Comparison of ENCODE assay signal across 1 cellular context in the genomic region with DNA sequence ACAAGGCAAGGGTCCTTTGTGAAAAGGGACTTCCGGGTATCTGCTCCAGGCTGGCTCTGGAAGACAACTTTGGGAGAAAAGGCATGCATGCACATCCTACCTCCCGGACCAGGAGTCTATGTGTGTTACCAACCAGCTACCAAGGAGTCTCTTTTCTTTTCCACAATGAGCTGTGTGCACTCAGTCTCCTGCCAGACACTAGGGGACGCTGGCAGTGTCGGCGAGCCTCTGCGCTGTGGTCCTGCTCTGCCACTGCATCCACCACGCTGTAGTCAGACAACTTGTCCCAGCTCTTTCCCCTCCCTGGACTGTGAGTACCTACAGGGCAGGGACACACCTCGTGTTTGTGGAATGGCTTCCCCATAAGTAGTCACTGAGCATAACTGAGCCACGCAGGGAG.
TF ChIP-seq lines count a peak whose summit lies in the region.

No MANE protein-coding gene starts in this region.

TF ChIP-seq in H1, 55 proteins besides CTCF, POLR2A, EP300 and RAD21:
- TF ChIP-seq NRF1 (IDR thresholded peaks at IDR 0.05; ENCODE audit: low read depth, low read length): no peak
- TF ChIP-seq HDAC6 (IDR thresholded peaks at IDR 0.05; ENCODE audit: low read depth, low read length): no peak
- 0 out of 2 replicates have a peak, but pooled peaks have one; percentile 49 for TF ChIP-seq MAX (IDR thresholded peaks at IDR 0.05)
- TF ChIP-seq SAP30 (IDR thresholded peaks at IDR 0.05; ENCODE audit: insufficient read depth, insufficient replicate concordance, low read length): no peak
- TF ChIP-seq BCL11A (IDR thresholded peaks at IDR 0.05; ENCODE audit: low read depth in 2 of 2, low read length in 2 of 2): no peak
- TF ChIP-seq, protein P1, sequence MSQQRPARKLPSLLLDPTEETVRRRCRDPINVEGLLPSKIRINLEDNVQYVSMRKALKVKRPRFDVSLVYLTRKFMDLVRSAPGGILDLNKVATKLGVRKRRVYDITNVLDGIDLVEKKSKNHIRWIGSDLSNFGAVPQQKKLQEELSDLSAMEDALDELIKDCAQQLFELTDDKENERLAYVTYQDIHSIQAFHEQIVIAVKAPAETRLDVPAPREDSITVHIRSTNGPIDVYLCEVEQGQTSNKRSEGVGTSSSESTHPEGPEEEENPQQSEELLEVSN (IDR thresholded peaks at IDR 0.05): no peak
- TF ChIP-seq CBX5 (IDR thresholded peaks at IDR 0.05; ENCODE audit: low read depth, low read length): no peak
- TF ChIP-seq POU5F1 (IDR thresholded peaks at IDR 0.05; ENCODE audit: low read depth, low read length): no peak
- TF ChIP-seq TAF1 (IDR thresholded peaks at IDR 0.05; ENCODE audit: low read depth, low read length): 0 out of 2 replicates have a peak, but pooled peaks have one; percentile 26
- TF ChIP-seq RXRA (IDR thresholded peaks at IDR 0.05; ENCODE audit: insufficient read depth, low read depth, low read length): no peak
- no peak for TF ChIP-seq CTBP2 (IDR thresholded peaks at IDR 0.05; ENCODE audit: borderline replicate concordance, insufficient read depth, insufficient read length, low read length)
- no peak for TF ChIP-seq ASH2L (IDR thresholded peaks at IDR 0.05; ENCODE audit: low read length)
- TF ChIP-seq CHD1 (IDR thresholded peaks at IDR 0.05; ENCODE audit: low read depth, low read length): no peak
